ENCODE assay signal across 29 cellular contexts in genomic region chr2:223357076-223357475, GRCh38.
DNase-seq lines count a peak whose midpoint lies in the region; ATAC-seq, FAIRE-seq and TF ChIP-seq lines count a peak whose summit lies in the region.
"Had no signal": no experiment of that assay in that cellular context is flagged by ENCODE, and none has a peak within 500 bp of the region (broad histone marks: within the 10 kb centered on the region; RNA-seq: fewer than 3 reads in every experiment).

No MANE protein-coding gene starts in this region.

- H3K27me3 Mint-ChIP-seq in MCF 10A (ENCODE audit: insufficient read depth, unreplicated experiment) = no peaks in the 10 kb centered on the region
- H3K27me3 Mint-ChIP-seq: CD4-positive, alpha-beta memory T cell; CD4-positive, CD25-positive, alpha-beta regulatory T cell; CD8-positive, alpha-beta memory T cell had no signal

- H3K9me3 ChIP-seq in mammary epithelial cell (replicated peaks; ENCODE audit: insufficient read depth, low read length) (no peaks in the 10 kb centered on the region), mesenchymal stem cell (ENCODE audit: control insufficient read depth, low read length) (peaks cover 3% of the 10 kb centered on the region)
- H3K9me3 ChIP-seq: BE2C, Caco-2 had no signal

- no peak overlapping the region for H2AFZ ChIP-seq in mammary epithelial cell (ENCODE audit: low read depth, low read length)
- peak overlapping the region; percentile 11 for H2AFZ ChIP-seq in mesenchymal stem cell (ENCODE audit: low read depth, low read length)

- H3K4me1 ChIP-seq in mammary epithelial cell (ENCODE audit: insufficient read depth, low read length) (no peaks in the 10 kb centered on the region), foreskin keratinocyte (no peaks in the 10 kb centered on the region), mesenchymal stem cell (ENCODE audit: control insufficient read depth, insufficient read depth, low read depth, low read length) (no peaks in the 10 kb centered on the region)
- H3K4me1 ChIP-seq: BE2C, BLaER1, Caco-2 had no signal

- H3K27ac ChIP-seq in mammary epithelial cell (ENCODE audit: insufficient read depth, low read depth, low read length) (no peak overlapping the region), foreskin keratinocyte (no peak overlapping the region), mesenchymal stem cell (ENCODE audit: low read length, poor library complexity, severe bottlenecking) (no peak overlapping the region)
- H3K27ac ChIP-seq: BLaER1 had no signal

- no peak overlapping the region for H3K4me3 Mint-ChIP-seq in MCF 10A (ENCODE audit: unreplicated experiment)
- H3K4me3 Mint-ChIP-seq: CD14-positive monocyte; CD4-positive, alpha-beta memory T cell; CD4-positive, CD25-positive, alpha-beta regulatory T cell; CD8-positive, alpha-beta memory T cell had no signal

- no peak overlapping the region for H2AK5ac ChIP-seq in mesenchymal stem cell (ENCODE audit: low read length, severe bottlenecking)

- H3K9ac ChIP-seq in mammary epithelial cell (ENCODE audit: insufficient read depth, low read length) (no peak overlapping the region), mesenchymal stem cell (ENCODE audit: low read length) (no peak overlapping the region)
- H3K9ac ChIP-seq: BLaER1 had no signal

- no peaks in the 10 kb centered on the region for H3K36me3 Mint-ChIP-seq in MCF 10A (ENCODE audit: insufficient read depth, unreplicated experiment)
- H3K36me3 Mint-ChIP-seq: CD14-positive monocyte; CD4-positive, alpha-beta memory T cell; CD4-positive, CD25-positive, alpha-beta regulatory T cell; CD8-positive, alpha-beta memory T cell had no signal

- intact Hi-C loops in mammary epithelial cell (cut with micrococcal nuclease) = no loop called here
- intact Hi-C loops in MCF 10A (cut with micrococcal nuclease) = no loop called here

- H3K79me1 ChIP-seq in mesenchymal stem cell (replicated peaks; ENCODE audit: low read length, poor library complexity, severe bottlenecking) = no peaks in the 10 kb centered on the region

- in situ Hi-C loops in mammary epithelial cell (cut with MboI; ENCODE audit: low sequenced_read_pairs in 2 of 2) = no loop called here

- TF ChIP-seq CTCF in mammary epithelial cell (conservative IDR thresholded peaks at IDR 0.05 in 1 of 2, IDR thresholded peaks at IDR 0.05 in 1 of 2; ENCODE audit: extremely low read depth in 1 of 2, insufficient read depth in 1 of 2, low read depth in 1 of 2, low read length in 2 of 2) (no peak), MCF 10A (IDR thresholded peaks at IDR 0.05; ENCODE audit: unreplicated experiment) (no peak), bronchial epithelial cell (IDR thresholded peaks at IDR 0.05; ENCODE audit: insufficient read depth, low read length, severe bottlenecking) (no peak), foreskin keratinocyte (conservative IDR thresholded peaks at IDR 0.05) (no peak)

- FAIRE-seq in bronchial epithelial cell (lab: Jason Lieb, UNC) = no peak
- FAIRE-seq: GM12878, GM12892, GM18507, GM19239 had no signal

- H3K23ac ChIP-seq in mesenchymal stem cell (ENCODE audit: low read length in 2 of 2) = no peak overlapping the region

- H2BK15ac ChIP-seq in mesenchymal stem cell (ENCODE audit: low read depth, poor library complexity, severe bottlenecking) = no peak overlapping the region

- no peak overlapping the region for H3K4me3 ChIP-seq in mammary epithelial cell (replicated peaks in 1 of 3; ENCODE audit: insufficient read depth in 1 of 3, low read depth in 2 of 3, low read length in 3 of 3)
- H3K4me3 ChIP-seq in bronchial epithelial cell (ENCODE audit: low read depth, low read length) = no peak overlapping the region
- H3K4me3 ChIP-seq in mesenchymal stem cell (ENCODE audit: insufficient read depth in 1 of 2, low read depth in 1 of 2, low read length in 2 of 2) = no peak overlapping the region
- H3K4me3 ChIP-seq: BLaER1, GM12878 had no signal

- H4K20me1 ChIP-seq in mammary epithelial cell (ENCODE audit: insufficient read depth, low read length) = no peaks in the 10 kb centered on the region
- H4K20me1 ChIP-seq: BLaER1 had no signal

- no peak overlapping the region for H3K4ac ChIP-seq in mesenchymal stem cell (ENCODE audit: low read depth in 1 of 2, low read length in 2 of 2)

- no peak overlapping the region for H3K18ac ChIP-seq in mesenchymal stem cell (ENCODE audit: low read depth in 1 of 2, low read length in 2 of 2)

- 0% methylated on average over 1 of the region's 1 CpG for WGBS in mammary epithelial cell (ENCODE audit: low coverage, missing lambda C conversion rate)
- 45% methylated on average over 1 of the region's 1 CpG for WGBS in mesenchymal stem cell

- H3K4me2 ChIP-seq in mammary epithelial cell (ENCODE audit: insufficient read depth, low read depth, low read length) (no peak overlapping the region), mesenchymal stem cell (ENCODE audit: low read length, poor library complexity, severe bottlenecking) (no peak overlapping the region)
- H3K4me2 ChIP-seq: BLaER1 had no signal

- H3K79me2 ChIP-seq in mammary epithelial cell (ENCODE audit: insufficient read depth, low read length) = no peaks in the 10 kb centered on the region

- ATAC-seq in foreskin keratinocyte (no peak), GM18909 (IDR thresholded peaks at IDR 0.05; ENCODE audit: poor library complexity, unreplicated experiment) (no peak), GM21619 (IDR thresholded peaks at IDR 0.05; ENCODE audit: unreplicated experiment) (no peak)
- ATAC-seq: GM12878 had no signal

- CTCF ChIA-PET in mammary epithelial cell (lab: Charles Lee; ENCODE audit: low non-redundant PET) = interaction anchor here (0.6 kb wide), 1 partner anchor 398 kb away, joined by 3 read pairs; no protein-coding TSS in a partner anchor
- CTCF ChIA-PET in MCF 10A (lab: Yijun Ruan, JAX) = interaction anchor here (0.5 kb wide), 2 partner anchors 351 to 1993 kb away, joined by 3 to 4 read pairs; no protein-coding TSS in a partner anchor

- POLR2A ChIA-PET in MCF 10A (lab: Yijun Ruan, JAX) = interaction anchor here (0.7 to 1.0 kb wide), 2 partner anchors 53 to 303 kb away, joined by 3 to 6 read pairs; no protein-coding TSS in a partner anchor

- H4K8ac ChIP-seq in mesenchymal stem cell (ENCODE audit: low read length) = no peak overlapping the region

- no peak overlapping the region for H3K14ac ChIP-seq in mesenchymal stem cell (ENCODE audit: low read length in 2 of 2)

- H3K27me3 ChIP-seq in mammary epithelial cell (ENCODE audit: insufficient read depth, low read length) (no peaks in the 10 kb centered on the region), bronchial epithelial cell (ENCODE audit: control insufficient read depth, insufficient read depth, low read length) (no peaks in the 10 kb centered on the region), foreskin keratinocyte (no peaks in the 10 kb centered on the region), mesenchymal stem cell (ENCODE audit: control insufficient read depth in 1 of 2, insufficient read depth in 1 of 2, low read length in 2 of 2) (no peaks in the 10 kb centered on the region)
- H3K27me3 ChIP-seq: BE2C, BLaER1 had no signal

- dilution Hi-C loops in mammary epithelial cell (cut with HindIII; ENCODE audit: low sequenced_read_pairs) = no loop called here

- no peaks in the 10 kb centered on the region for H3K4me1 Mint-ChIP-seq in MCF 10A (ENCODE audit: insufficient read depth, unreplicated experiment)
- H3K4me1 Mint-ChIP-seq: CD14-positive monocyte; CD4-positive, alpha-beta memory T cell; CD4-positive, CD25-positive, alpha-beta regulatory T cell; CD8-positive, alpha-beta memory T cell had no signal

- DNase-seq in mammary epithelial cell = peak; percentile 15
- no peak for DNase-seq in MCF 10A (ENCODE audit: unreplicated experiment)
- peak; percentile 37 for DNase-seq in bronchial epithelial cell (ENCODE audit: low read depth)
- DNase-seq in foreskin keratinocyte = peak; percentile 20 to 62
- no peak for DNase-seq in mesenchymal stem cell
- DNase-seq in COLO829 (ENCODE audit: low spot score) = no peak
- DNase-seq: 8988T; ACHN; BE2C; C1 segment of cervical spinal cord; Caco-2; CD4-positive, alpha-beta memory T cell; CD4-positive, CD25-positive, alpha-beta regulatory T cell; CD8-positive, alpha-beta memory T cell; DMS 273 treated with DMSO at 0.1 percent for 48 hours; DMS153; DMS53; DMS79; DND-41; EL; GDM1 had no signal

- no peak overlapping the region for H3K27ac Mint-ChIP-seq in MCF 10A (ENCODE audit: low read depth, unreplicated experiment)
- H3K27ac Mint-ChIP-seq: CD14-positive monocyte; CD4-positive, alpha-beta memory T cell; CD4-positive, CD25-positive, alpha-beta regulatory T cell; CD8-positive, alpha-beta memory T cell had no signal

- peaks cover 7% of the 10 kb centered on the region for H3K9me3 Mint-ChIP-seq in MCF 10A (ENCODE audit: unreplicated experiment)

- no peak overlapping the region for H2BK5ac ChIP-seq in mesenchymal stem cell (ENCODE audit: low read depth, low read length, poor library complexity, severe bottlenecking)

- H2BK12ac ChIP-seq in mesenchymal stem cell (ENCODE audit: low read length in 2 of 2) = no peak overlapping the region

- no peak overlapping the region for H4K91ac ChIP-seq in mesenchymal stem cell (ENCODE audit: low read length)

- no peak overlapping the region for H2BK120ac ChIP-seq in mesenchymal stem cell (ENCODE audit: low read depth, low read length)

- no peaks in the 10 kb centered on the region for H3K36me3 ChIP-seq in mammary epithelial cell (ENCODE audit: insufficient read depth, low read length)
- no peaks in the 10 kb centered on the region for H3K36me3 ChIP-seq in bronchial epithelial cell (ENCODE audit: control insufficient read depth, insufficient read depth, low read length)
- no peaks in the 10 kb centered on the region for H3K36me3 ChIP-seq in mesenchymal stem cell (ENCODE audit: control insufficient read depth in 1 of 2, insufficient read depth in 2 of 2, low read depth in 1 of 2, low read length in 2 of 2)
- H3K36me3 ChIP-seq: BE2C, BLaER1 had no signal

- BruUV-seq in mammary epithelial cell (replicated peaks; lab: Mats Ljungman, UMichigan) (no TSS peak), MCF 10A (replicated peaks; lab: Mats Ljungman, UMichigan) (no TSS peak)

Comparison
In these comparisons a context has a peak if more than half of its experiments do, and no peak if none do; other contexts are left out.
1. DNase-seq: peak in mammary epithelial cell (single experiment), bronchial epithelial cell (single experiment) and foreskin keratinocyte (2 of 2); none in MCF 10A (single experiment), mesenchymal stem cell (single experiment) and COLO829 (single experiment).